Comparison of ENCODE assay signal across 8 cellular contexts in the genomic region with DNA sequence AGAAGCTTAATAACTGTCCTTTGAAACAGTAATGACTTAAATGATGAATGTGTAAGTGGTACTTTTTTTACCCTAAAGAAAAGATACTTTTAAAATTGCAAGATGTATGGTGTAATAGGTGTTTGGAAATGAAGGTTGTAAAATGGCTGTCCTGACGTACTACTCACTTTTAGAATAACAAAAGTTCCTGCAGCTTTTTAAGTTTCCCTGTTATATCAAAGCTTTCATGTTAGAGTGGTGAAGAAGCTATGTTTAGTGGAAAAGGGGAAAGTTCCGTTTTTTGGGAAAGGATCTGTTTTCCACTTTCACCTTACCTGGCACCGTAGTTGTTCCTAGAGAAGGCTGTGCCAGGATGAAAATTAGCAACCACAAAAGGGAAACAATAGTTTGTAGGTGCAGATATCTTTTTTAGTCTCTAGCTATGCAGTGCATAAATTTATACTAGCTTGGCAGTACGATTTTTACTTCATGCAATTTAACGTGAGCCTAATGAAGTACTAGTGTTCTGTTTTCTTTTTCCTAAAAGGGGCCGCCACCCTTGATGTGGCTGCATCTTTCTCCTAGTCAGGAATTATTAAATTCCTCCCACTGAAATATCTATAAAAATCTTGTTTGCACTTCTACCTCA. TPM values are rescaled to one million over a fixed set of nuclear protein-coding genes. Genes with fewer than 3 reads are reported as not detected.
DNase-seq lines count a peak whose midpoint lies in the region; ATAC-seq and TF ChIP-seq lines count a peak whose summit lies in the region.

No MANE protein-coding gene starts in this region.

- H3K4me3 ChIP-seq in AG04449 (ENCODE audit: low read depth, low read length) (peak overlapping the region; percentile 77), HUES48 (ENCODE audit: low read depth, low read length) (peak overlapping the region; percentile 94), mesodermal cell (ENCODE audit: extremely low read depth, insufficient read depth, low read length, poor library complexity, severe bottlenecking) (peak overlapping the region; percentile 92)

- CTCF ChIA-PET in AG04449 (lab: Yijun Ruan, JAX): interaction anchor here (0.6 to 4.9 kb wide), 25 partner anchors 8 to 464 kb away, joined by 3 to 109 read pairs (median 5); no protein-coding TSS in a partner anchor

- peak overlapping the region; percentile 99 to 100 (median 100) for H3K27ac Mint-ChIP-seq in brain

- H3K27me3 ChIP-seq in HUES48 (ENCODE audit: control insufficient read depth, insufficient read depth, low read length): no peaks in the 10 kb centered on the region

- H3K4me1 Mint-ChIP-seq in brain: peaks cover 30% of the 10 kb centered on the region

- H3K9me3 Mint-ChIP-seq in brain: peaks cover 0 to 7% (median 4%) of the 10 kb centered on the region in 5 experiments

- ATAC-seq in GM19023 (IDR thresholded peaks at IDR 0.05; ENCODE audit: unreplicated experiment) (no peak), GM18870 (IDR thresholded peaks at IDR 0.05; ENCODE audit: unreplicated experiment) (no peak)

- DNase-seq in AG04449 (ENCODE audit: low read depth, low spot score) (no peak), HCEC 1CT (no peak), NCI-H2196 (lab: John Stamatoyannopoulos, UW; ENCODE audit: unreplicated experiment) (no peak)

- peak overlapping the region; percentile 97 to 100 (median 98) for H3K4me3 Mint-ChIP-seq in brain

- peaks cover 7% of the 10 kb centered on the region for H3K27me3 Mint-ChIP-seq in brain

- H3K9ac ChIP-seq in HUES48 (ENCODE audit: low read depth, low read length): peak overlapping the region; percentile 88; the same call in 1 of the 2 replicates

- 0 to 38% methylated on average over 1 to 3 of the region's 6 CpGs for WGBS in mesodermal cell (ENCODE audit: insufficient coverage in 2 of 2), 2 experiments

- H3K9me3 ChIP-seq in HUES48 (ENCODE audit: control insufficient read depth, insufficient read depth, low read length): no peaks in the 10 kb centered on the region
- H3K9me3 ChIP-seq in mesodermal cell (ENCODE audit: control insufficient read depth, low read length): no peaks in the 10 kb centered on the region

- peak overlapping the region; percentile 97 for H3K27ac ChIP-seq in HUES48 (ENCODE audit: low read depth, low read length)
- peak overlapping the region; percentile 99 for H3K27ac ChIP-seq in mesodermal cell (ENCODE audit: low read depth, low read length, severe bottlenecking)

- H3K36me3 ChIP-seq in HUES48 (ENCODE audit: control insufficient read depth, insufficient read depth, low read length): no peaks in the 10 kb centered on the region
- H3K36me3 ChIP-seq in mesodermal cell (ENCODE audit: control insufficient read depth, insufficient read depth, low read length): peaks cover 16% of the 10 kb centered on the region

- TF ChIP-seq CTCF in AG04449 (IDR thresholded peaks at IDR 0.05; ENCODE audit: insufficient read depth, low read length, missing control alignments): no peak
- no peak for TF ChIP-seq CTCF in brain (conservative IDR thresholded peaks at IDR 0.05)

- H3K4me1 ChIP-seq in HUES48 (ENCODE audit: control insufficient read depth, insufficient read depth, low read length) (peaks cover 37% of the 10 kb centered on the region), mesodermal cell (ENCODE audit: control insufficient read depth, insufficient read depth, low read length, poor library complexity, severe bottlenecking) (peaks cover 12% of the 10 kb centered on the region)

- peaks cover 29% of the 10 kb centered on the region for H3K36me3 Mint-ChIP-seq in brain

- POLR2A ChIA-PET in AG04449 (lab: Yijun Ruan, JAX): interaction anchor here (0.6 to 1.5 kb wide), 2 partner anchors 8 to 217 kb away, joined by 3 read pairs; no protein-coding TSS in a partner anchor

RNA-seq across cellular contexts. Expression of a gene that starts 1.3 kb away (rescaled TPM):
- polyA plus RNA-seq in brain (ENCODE audit: insufficient read depth, low read depth, low replicate concordance): 29.6 TPM
- polyA plus RNA-seq in mesodermal cell (2013, experiment 1 of 2): 254 TPM
- polyA plus RNA-seq in mesodermal cell (2013, experiment 2 of 2): 260 TPM
